Comparison of ENCODE assay signal across 1 cellular context in the genomic region with DNA sequence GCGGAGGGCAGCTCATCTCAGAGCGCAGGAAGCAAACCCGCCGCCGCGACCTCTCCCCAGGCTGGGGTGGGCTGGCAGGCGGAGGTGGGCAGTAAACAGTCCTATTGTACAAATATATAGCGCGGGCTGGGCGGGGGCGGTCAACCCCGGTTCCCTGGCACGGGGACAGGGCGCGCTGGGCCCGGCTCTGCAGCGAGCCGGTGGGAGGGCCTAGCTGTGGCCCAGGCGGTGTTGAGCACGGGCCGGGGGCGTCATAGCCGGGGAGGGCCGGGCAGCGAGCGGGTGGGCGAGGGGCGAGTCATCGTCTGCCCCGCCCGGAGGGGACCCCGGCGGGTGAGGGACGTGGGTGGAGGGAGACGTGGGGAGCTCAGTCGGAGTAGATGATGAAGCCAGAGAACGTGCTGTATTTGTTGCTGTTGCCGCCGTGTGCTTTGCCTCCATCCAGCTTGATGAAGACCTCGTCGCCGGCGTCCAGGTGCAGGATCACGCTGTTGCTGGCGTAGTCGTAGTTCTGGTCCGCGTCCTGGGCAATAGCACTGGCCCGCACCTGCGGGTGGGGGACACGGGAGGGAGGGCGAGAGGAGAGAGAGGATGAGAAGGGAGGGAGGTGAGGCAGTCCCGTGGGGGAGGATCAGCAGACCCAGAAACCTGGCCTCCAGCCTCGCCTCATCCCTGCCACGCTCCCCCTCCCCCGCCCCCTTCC.
TF ChIP-seq lines count a peak whose summit lies in the region.

No MANE protein-coding gene starts in this region.

TF ChIP-seq in H1, 55 proteins besides CTCF, POLR2A, EP300 and RAD21:
- no peak for TF ChIP-seq HDAC2 (IDR thresholded peaks at IDR 0.05; ENCODE audit: borderline replicate concordance in 1 of 2, low read depth in 2 of 2, low read length in 2 of 2)
- TF ChIP-seq RNF2 (IDR thresholded peaks at IDR 0.05; ENCODE audit: borderline replicate concordance, low read depth, low read length, missing control alignments, poor library complexity, severe bottlenecking), result no peak
- TF ChIP-seq TAF1 (IDR thresholded peaks at IDR 0.05; ENCODE audit: low read depth, low read length), result no peak
- no peak for TF ChIP-seq BRCA1 (IDR thresholded peaks at IDR 0.05; ENCODE audit: low read depth, low read length)
- TF ChIP-seq CBX8 (IDR thresholded peaks at IDR 0.05; ENCODE audit: borderline replicate concordance, low read depth, low read length), result no peak
- TF ChIP-seq SUZ12 (IDR thresholded peaks at IDR 0.05; ENCODE audit: low read length), result no peak; the same call in 1 of the 2 replicates
- TF ChIP-seq RFX5 (IDR thresholded peaks at IDR 0.05; ENCODE audit: borderline replicate concordance, low read depth, low read length), result no peak
- no peak for TF ChIP-seq MAFK (IDR thresholded peaks at IDR 0.05; ENCODE audit: low read depth, low read length)
- no peak for TF ChIP-seq FOSL1 (IDR thresholded peaks at IDR 0.05; ENCODE audit: insufficient read depth, low read depth, low read length)
- no peak for TF ChIP-seq EGR1 (IDR thresholded peaks at IDR 0.05; ENCODE audit: borderline replicate concordance, low read depth, low read length)
- TF ChIP-seq RBBP5 (IDR thresholded peaks at IDR 0.05; ENCODE audit: borderline replicate concordance, low read depth, low read length), result peak; percentile 38; the same call in 1 of the 2 replicates
- no peak for TF ChIP-seq SRF (IDR thresholded peaks at IDR 0.05; ENCODE audit: low read depth, low read length)
- peak; percentile 57 for TF ChIP-seq KDM4A (IDR thresholded peaks at IDR 0.05; ENCODE audit: low read depth, low read length, severe bottlenecking)
- TF ChIP-seq EZH2 (IDR thresholded peaks at IDR 0.05; ENCODE audit: low read depth, low read length, severe bottlenecking), result peak; percentile 38
- TF ChIP-seq, protein P1, sequence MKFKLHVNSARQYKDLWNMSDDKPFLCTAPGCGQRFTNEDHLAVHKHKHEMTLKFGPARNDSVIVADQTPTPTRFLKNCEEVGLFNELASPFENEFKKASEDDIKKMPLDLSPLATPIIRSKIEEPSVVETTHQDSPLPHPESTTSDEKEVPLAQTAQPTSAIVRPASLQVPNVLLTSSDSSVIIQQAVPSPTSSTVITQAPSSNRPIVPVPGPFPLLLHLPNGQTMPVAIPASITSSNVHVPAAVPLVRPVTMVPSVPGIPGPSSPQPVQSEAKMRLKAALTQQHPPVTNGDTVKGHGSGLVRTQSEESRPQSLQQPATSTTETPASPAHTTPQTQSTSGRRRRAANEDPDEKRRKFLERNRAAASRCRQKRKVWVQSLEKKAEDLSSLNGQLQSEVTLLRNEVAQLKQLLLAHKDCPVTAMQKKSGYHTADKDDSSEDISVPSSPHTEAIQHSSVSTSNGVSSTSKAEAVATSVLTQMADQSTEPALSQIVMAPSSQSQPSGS (IDR thresholded peaks at IDR 0.05; ENCODE audit: low read length), result no peak
- TF ChIP-seq SP4 (IDR thresholded peaks at IDR 0.05; ENCODE audit: low read length), result no peak
- no peak for TF ChIP-seq RXRA (IDR thresholded peaks at IDR 0.05; ENCODE audit: insufficient read depth, low read depth, low read length)
- no peak; the same call in 1 of the 2 replicates for TF ChIP-seq KDM1A (IDR thresholded peaks at IDR 0.05; ENCODE audit: borderline replicate concordance, low read length)
- TF ChIP-seq GTF2F1 (IDR thresholded peaks at IDR 0.05; ENCODE audit: borderline replicate concordance, low read depth, low read length), result no peak
- TF ChIP-seq, protein P2, sequence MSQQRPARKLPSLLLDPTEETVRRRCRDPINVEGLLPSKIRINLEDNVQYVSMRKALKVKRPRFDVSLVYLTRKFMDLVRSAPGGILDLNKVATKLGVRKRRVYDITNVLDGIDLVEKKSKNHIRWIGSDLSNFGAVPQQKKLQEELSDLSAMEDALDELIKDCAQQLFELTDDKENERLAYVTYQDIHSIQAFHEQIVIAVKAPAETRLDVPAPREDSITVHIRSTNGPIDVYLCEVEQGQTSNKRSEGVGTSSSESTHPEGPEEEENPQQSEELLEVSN (IDR thresholded peaks at IDR 0.05), result peak; percentile 90
- TF ChIP-seq CBX5 (IDR thresholded peaks at IDR 0.05; ENCODE audit: low read depth, low read length), result no peak
- no peak for TF ChIP-seq CEBPB (IDR thresholded peaks at IDR 0.05; ENCODE audit: low read depth, low read length)
- TF ChIP-seq, protein P3, sequence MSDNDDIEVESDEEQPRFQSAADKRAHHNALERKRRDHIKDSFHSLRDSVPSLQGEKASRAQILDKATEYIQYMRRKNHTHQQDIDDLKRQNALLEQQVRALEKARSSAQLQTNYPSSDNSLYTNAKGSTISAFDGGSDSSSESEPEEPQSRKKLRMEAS (IDR thresholded peaks at IDR 0.05), result peak; percentile 93
- TF ChIP-seq SIX5 (IDR thresholded peaks at IDR 0.05; ENCODE audit: low read depth, low read length), result no peak
- no peak for TF ChIP-seq TBP (IDR thresholded peaks at IDR 0.05; ENCODE audit: low read depth, low read length)
- no peak for TF ChIP-seq TAF7 (optimal IDR thresholded peaks at IDR 0.05; ENCODE audit: borderline replicate concordance, low read depth, low read length)
- no peak for TF ChIP-seq CTBP2 (IDR thresholded peaks at IDR 0.05; ENCODE audit: borderline replicate concordance, insufficient read depth, insufficient read length, low read length)
- TF ChIP-seq SP2 (IDR thresholded peaks at IDR 0.05; ENCODE audit: low read length), result no peak
- no peak for TF ChIP-seq SP1 (IDR thresholded peaks at IDR 0.05; ENCODE audit: low read depth, low read length)
- TF ChIP-seq BCL11A (IDR thresholded peaks at IDR 0.05; ENCODE audit: low read depth in 2 of 2, low read length in 2 of 2), result no peak
- no peak for TF ChIP-seq JUND (IDR thresholded peaks at IDR 0.05; ENCODE audit: low read length)
- no peak for TF ChIP-seq PHF8 (conservative IDR thresholded peaks at IDR 0.05; ENCODE audit: low read depth, low read length)
- TF ChIP-seq SIRT6 (IDR thresholded peaks at IDR 0.05; ENCODE audit: low read length), result no peak
- TF ChIP-seq ZNF274 (IDR thresholded peaks at IDR 0.05; ENCODE audit: borderline replicate concordance, extremely low read depth, low read length), result no peak
- TF ChIP-seq YY1 (IDR thresholded peaks at IDR 0.05; ENCODE audit: low read depth, low read length), result no peak
- TF ChIP-seq CHD2 (IDR thresholded peaks at IDR 0.05; ENCODE audit: low read length), result no peak
- TF ChIP-seq, protein P4, sequence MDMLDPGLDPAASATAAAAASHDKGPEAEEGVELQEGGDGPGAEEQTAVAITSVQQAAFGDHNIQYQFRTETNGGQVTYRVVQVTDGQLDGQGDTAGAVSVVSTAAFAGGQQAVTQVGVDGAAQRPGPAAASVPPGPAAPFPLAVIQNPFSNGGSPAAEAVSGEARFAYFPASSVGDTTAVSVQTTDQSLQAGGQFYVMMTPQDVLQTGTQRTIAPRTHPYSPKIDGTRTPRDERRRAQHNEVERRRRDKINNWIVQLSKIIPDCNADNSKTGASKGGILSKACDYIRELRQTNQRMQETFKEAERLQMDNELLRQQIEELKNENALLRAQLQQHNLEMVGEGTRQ (IDR thresholded peaks at IDR 0.05; ENCODE audit: low read length), result no peak
